Comparison of ENCODE assay signal across 8 cellular contexts in the genomic region with DNA sequence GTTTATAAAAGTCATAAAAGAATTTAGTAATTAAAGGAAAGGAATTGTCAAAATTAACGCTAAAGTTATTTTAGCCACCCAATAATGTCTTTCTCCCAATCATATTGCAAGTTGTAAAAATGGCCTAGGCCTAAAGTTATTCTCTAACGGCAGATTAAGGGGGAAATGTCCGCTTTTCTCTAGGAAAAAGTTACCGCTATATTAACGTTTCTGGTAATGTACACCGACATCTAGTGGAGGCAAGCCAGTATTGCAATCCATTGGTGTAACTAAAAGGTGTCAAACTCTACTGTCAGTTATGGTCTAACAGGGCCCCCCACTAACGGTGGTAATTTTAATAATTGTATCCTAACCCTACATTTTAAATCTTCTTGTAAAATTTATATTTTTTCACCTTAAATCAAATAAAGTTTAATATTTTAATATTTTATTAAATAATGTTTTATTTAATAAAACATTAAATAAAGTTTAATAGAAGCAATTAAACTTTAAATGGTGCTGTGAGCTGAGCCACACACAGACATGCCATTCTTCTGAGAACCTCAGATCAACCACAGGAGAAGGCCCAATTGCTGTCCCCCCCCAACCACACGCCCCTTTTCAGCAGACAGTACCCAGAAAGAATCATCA. TPM values are rescaled to one million over a fixed set of nuclear protein-coding genes. Genes with fewer than 3 reads are reported as not detected.
A peak's percentile ranks its signal among the peaks of the same experiment; 100 is the strongest.
DNase-seq lines count a peak whose midpoint lies in the region; ATAC-seq, FAIRE-seq and TF ChIP-seq lines count a peak whose summit lies in the region.

No MANE protein-coding gene starts in this region.

- peak; percentile 66 to 82 for TF ChIP-seq RAD21 in K562 (CRISPR knock-in tag; conservative IDR thresholded peaks at IDR 0.05 in 1 of 2, IDR thresholded peaks at IDR 0.05 in 1 of 2)

- H3K9me3 Mint-ChIP-seq in Calu3 (ENCODE audit: low read depth, unreplicated experiment): peaks cover 27% of the 10 kb centered on the region

- no peaks in the 10 kb centered on the region for H3K4me1 ChIP-seq in SJCRH30
- H3K4me1 ChIP-seq in K562 (replicated peaks in 1 of 2; ENCODE audit: control insufficient read depth in 2 of 2, insufficient read depth in 2 of 2, low read length in 2 of 2): peaks cover 12 to 23% of the 10 kb centered on the region in 2 experiments

- H3K4me1 Mint-ChIP-seq in Calu3 (ENCODE audit: low read depth, unreplicated experiment): no peaks in the 10 kb centered on the region

- H3K36me3 ChIP-seq in SJCRH30 (no peaks in the 10 kb centered on the region), K562 (ENCODE audit: control insufficient read depth, insufficient read depth, low read length) (no peaks in the 10 kb centered on the region)

- H3K27ac ChIP-seq in SJCRH30 (no peak overlapping the region), K562 (ENCODE audit: extremely low read depth, low read depth, low read length) (no peak overlapping the region)

- POLR2A ChIA-PET in K562 (lab: Yijun Ruan, JAX): interaction anchor here (1.2 kb wide), 1 partner anchor 15 kb away, joined by 4 read pairs; no protein-coding TSS in a partner anchor

- peak; percentile 80 for FAIRE-seq in K562 (lab: Jason Lieb, UNC)

- in situ Hi-C loops in KBM-7 (cut with MboI; ENCODE audit: low pct_unique_long_range_greater_than_20kb, low sequenced_read_pairs): no loop called here
- in situ Hi-C loops in K562 (cut with MboI): no loop called here

- BruUV-seq in Calu3 (replicated peaks; lab: Mats Ljungman, UMichigan): no TSS peak
- BruUV-seq in K562 (replicated peaks; lab: Mats Ljungman, UMichigan): no TSS peak

- H3K9ac ChIP-seq in K562 (ENCODE audit: insufficient read depth in 1 of 2, low read depth in 2 of 2, low read length in 2 of 2): no peak overlapping the region

- H3K4me3 ChIP-seq in SJCRH30 (no peak overlapping the region), K562 (no peak overlapping the region)

- H3K4me2 ChIP-seq in K562 (ENCODE audit: insufficient read depth, low read length): no peak overlapping the region

- DNase-seq in Calu3: peak; percentile 56
- peak; percentile 49 for DNase-seq in KBM-7
- peak; percentile 41 to 70 for DNase-seq in SJCRH30
- peak; percentile 33 to 76 (median 52) for DNase-seq in K562 (ENCODE audit: extremely low read depth in 1 of 4, low spot score in 3 of 4)
- no peak for DNase-seq in left lobe of liver (ENCODE audit: low spot score)
- peak; percentile 25 for DNase-seq in stimulated activated CD8-positive, alpha-beta memory T cell treated with anti-CD3 and anti-CD28 coated beads, Interleukin-4, amount 100 ng/mL, for 24 hours (ENCODE audit: low read depth)
- DNase-seq in cerebellar nuclear complex (lab: John Stamatoyannopoulos, UW): no peak
- no peak for DNase-seq in mesenteric fat pad (ENCODE audit: low spot score)

- TF ChIP-seq POLR2A in K562 (conservative IDR thresholded peaks at IDR 0.05): no peak

- H3K27me3 Mint-ChIP-seq in Calu3 (ENCODE audit: unreplicated experiment): no peaks in the 10 kb centered on the region

- H3K27me3 ChIP-seq in SJCRH30 (no peaks in the 10 kb centered on the region), K562 (ENCODE audit: control insufficient read depth in 2 of 2, insufficient read depth in 2 of 2, low read length in 2 of 2) (no peaks in the 10 kb centered on the region)

- CTCF ChIA-PET in Calu3 (lab: Charles Lee): no interaction called here
- CTCF ChIA-PET in K562 (lab: Yijun Ruan, JAX; ENCODE audit: low intra/inter-chr PET ratio): interaction anchor here (0.7 to 1.6 kb wide), 3 partner anchors 90 to 284 kb away, joined by 4 to 20 read pairs (median 8); no protein-coding TSS in a partner anchor

- no peaks in the 10 kb centered on the region for H3K9me1 ChIP-seq in K562 (ENCODE audit: control insufficient read depth, insufficient read depth, low read length)

- no peaks in the 10 kb centered on the region for H3K9me3 ChIP-seq in SJCRH30 (replicated peaks)
- H3K9me3 ChIP-seq in K562 (replicated peaks; ENCODE audit: control insufficient read depth, insufficient read depth, low read depth, low read length): peaks cover 5% of the 10 kb centered on the region; the same call in 1 of the 2 replicates

- no peaks in the 10 kb centered on the region for H3K36me3 Mint-ChIP-seq in Calu3 (ENCODE audit: insufficient read depth, unreplicated experiment)

- no peaks in the 10 kb centered on the region for H4K20me1 ChIP-seq in K562 (replicated peaks; ENCODE audit: control insufficient read depth, insufficient read depth, low read length)

- H2AFZ ChIP-seq in K562 (ENCODE audit: low read depth, low read length): peak overlapping the region; percentile 60; the same call in 1 of the 2 replicates

- H3K27ac Mint-ChIP-seq in Calu3 (ENCODE audit: unreplicated experiment): no peak overlapping the region

- intact Hi-C loops in Calu3 (cut with micrococcal nuclease; ENCODE audit: unreplicated experiment) (loop anchor here (1.0 kb wide), 1 partner anchor 284 kb away; no protein-coding TSS in a partner anchor), K562 (cut with micrococcal nuclease) (loop anchor here (1.0 to 5.0 kb wide), 3 partner anchors 38 to 273 kb away; a partner anchor contains a TSS)

- 14% methylated on average over 8 of the region's 8 CpGs for WGBS in K562 (ENCODE audit: insufficient coverage, low coverage, missing lambda C conversion rate)

- TF ChIP-seq CTCF in Calu3 (IDR thresholded peaks at IDR 0.05; ENCODE audit: unreplicated experiment) (peak; percentile 72), K562 (IDR thresholded peaks at IDR 0.05 in 2 of 3, conservative IDR thresholded peaks at IDR 0.05 in 1 of 3; ENCODE audit: insufficient read depth in 2 of 3, low read depth in 1 of 3, low read length in 3 of 3) (peak; percentile 74 to 88 (median 75))

- no peaks in the 10 kb centered on the region for H3K79me2 ChIP-seq in K562 (ENCODE audit: control insufficient read depth, insufficient read depth, low read length)

- peak; percentile 63 for ATAC-seq in K562
- ATAC-seq in left lobe of liver: peak; percentile 47

- TF ChIP-seq EP300 in K562 (IDR thresholded peaks at IDR 0.05; ENCODE audit: low read length): no peak

- no peak overlapping the region for H3K4me3 Mint-ChIP-seq in Calu3 (ENCODE audit: low read depth, unreplicated experiment)

RNA-seq across cellular contexts. Expression of a gene that starts 35.9 kb away (rescaled TPM):
- total RNA-seq in Calu3 (2022): 13.5 and 14.9 TPM in 2 replicates
- total RNA-seq in SJCRH30 (2014; rRNA removed; shearing (Covaris generic)): 7.8 and 9.4 TPM in 2 replicates
- total RNA-seq in K562 (2011; cell fraction: chromatin; rRNA removed; ENCODE audit: low replicate concordance): 36.6 and 50.8 TPM in 2 replicates
- total RNA-seq in K562 (2011; cell fraction: nucleolus; rRNA removed): 38.4 and 42.0 TPM in 2 replicates
- total RNA-seq in K562 (2011; cell fraction: nucleoplasm; rRNA removed): 46.0 and 64.3 TPM in 2 replicates
- total RNA-seq in K562 (2014; rRNA removed): 5.8 and 10.2 TPM in 2 replicates
- total RNA-seq in K562 (2014; rRNA removed; fragmentation: Illumina TruSeq; extraction: Trizol): 12.2 and 12.4 TPM in 2 replicates
- total RNA-seq in K562 (2015; rRNA removed; fragmentation: Illumina TruSeq; extraction: Trizol): 12.0 and 12.7 TPM in 2 replicates
- 11.8 and 15.3 TPM in 2 replicates for total RNA-seq in K562 (2021)
- 6.3 and 8.7 TPM in 2 replicates for polyA plus RNA-seq in K562 (2011; rRNA removed)
- polyA plus RNA-seq in K562 (2011; cell fraction: cytosol; rRNA removed): 5.4 and 10.7 TPM in 2 replicates
- polyA plus RNA-seq in K562 (2011; cell fraction: nucleus; rRNA removed): 9.6 and 14.6 TPM in 2 replicates
- polyA plus RNA-seq in K562 (2012): 9.2 and 12.2 TPM in 2 replicates
- polyA plus RNA-seq in K562 (2014; fragmentation: Illumina TruSeq; extraction: Trizol): 15.3 and 15.9 TPM in 2 replicates
- polyA plus RNA-seq in K562 (2014; fragmentation: Nextera tagmentation; extraction: Ambion mirVana): 10 to 100 TPM; 10.3 to 10.6 TPM
- 13.5 and 13.7 TPM in 2 replicates for polyA plus RNA-seq in K562 (2014; rRNA removed)
- 14.5 and 17.0 TPM in 2 replicates for polyA minus RNA-seq in K562 (2011; rRNA and poly(A)+ RNA removed)
- polyA minus RNA-seq in K562 (2011; cell fraction: cytosol; rRNA and poly(A)+ RNA removed): 7.9 and 9.2 TPM in 2 replicates
- polyA minus RNA-seq in K562 (2011; cell fraction: nucleus; rRNA and poly(A)+ RNA removed): 20.9 and 22.8 TPM in 2 replicates
- total RNA-seq in left lobe of liver: 4.3 TPM
- 12.9 TPM for total RNA-seq in mesenteric fat pad

RNA-seq across cellular contexts. Expression of a gene that starts 42.8 kb away (rescaled TPM):
- total RNA-seq in Calu3 (2022) (1.5 and 1.7 TPM in 2 replicates), K562 (2014; rRNA removed) (1.4 and 3.8 TPM in 2 replicates), K562 (2014; rRNA removed; fragmentation: Illumina TruSeq; extraction: Trizol) (1.9 TPM in 2 replicates), K562 (2015; rRNA removed; fragmentation: Illumina TruSeq; extraction: Trizol) (1.7 and 1.8 TPM in 2 replicates), K562 (2021) (1.3 and 2.1 TPM in 2 replicates), left lobe of liver (1.2 TPM), mesenteric fat pad (3.1 TPM)
- total RNA-seq in SJCRH30 (2014; rRNA removed; shearing (Covaris generic)): 2.5 and 3.3 TPM in 2 replicates
- 3.2 and 5.2 TPM in 2 replicates for total RNA-seq in K562 (2011; cell fraction: chromatin; rRNA removed; ENCODE audit: low replicate concordance)
- total RNA-seq in K562 (2011; cell fraction: nucleolus; rRNA removed): 2.1 and 2.2 TPM in 2 replicates
- 1.0 and 2.5 TPM in 2 replicates for total RNA-seq in K562 (2011; cell fraction: nucleoplasm; rRNA removed)
- polyA plus RNA-seq in K562 (2011; rRNA removed) (2.6 and 3.3 TPM in 2 replicates), K562 (2014; fragmentation: Illumina TruSeq; extraction: Trizol) (1.6 TPM in 2 replicates), K562 (2014; fragmentation: Nextera tagmentation; extraction: Ambion mirVana) (under 1 TPM; 0.72 to 0.91 TPM), K562 (2014; rRNA removed) (1.3 and 1.6 TPM in 2 replicates)
- 1.1 and 1.5 TPM in 2 replicates for polyA plus RNA-seq in K562 (2011; cell fraction: cytosol; rRNA removed)
- polyA plus RNA-seq in K562 (2011; cell fraction: nucleus; rRNA removed): 1.7 and 2.8 TPM in 2 replicates
- 1.5 and 2.1 TPM in 2 replicates for polyA plus RNA-seq in K562 (2012)
- 2.6 and 3.8 TPM in 2 replicates for polyA minus RNA-seq in K562 (2011; rRNA and poly(A)+ RNA removed)
- not detected in 2 replicates for polyA minus RNA-seq in K562 (2011; cell fraction: cytosol; rRNA and poly(A)+ RNA removed)
- polyA minus RNA-seq in K562 (2011; cell fraction: nucleus; rRNA and poly(A)+ RNA removed): 1.3 and 1.7 TPM in 2 replicates

RNA-seq across cellular contexts. Expression of a gene that starts 53.6 kb away (rescaled TPM):
- total RNA-seq in Calu3 (2022) (2.3 and 3.8 TPM in 2 replicates), K562 (2014; rRNA removed) (2.2 and 2.5 TPM in 2 replicates), K562 (2014; rRNA removed; fragmentation: Illumina TruSeq; extraction: Trizol) (6.7 and 7.1 TPM in 2 replicates), K562 (2015; rRNA removed; fragmentation: Illumina TruSeq; extraction: Trizol) (4.7 and 5.1 TPM in 2 replicates), K562 (2021) (2.8 and 3.0 TPM in 2 replicates), left lobe of liver (1.1 TPM), mesenteric fat pad (4.6 TPM)
- total RNA-seq in SJCRH30 (2014; rRNA removed; shearing (Covaris generic)): 4.0 and 6.4 TPM in 2 replicates
- 11.5 and 17.9 TPM in 2 replicates for total RNA-seq in K562 (2011; cell fraction: chromatin; rRNA removed; ENCODE audit: low replicate concordance)
- total RNA-seq in K562 (2011; cell fraction: nucleolus; rRNA removed): 8.7 and 8.9 TPM in 2 replicates
- total RNA-seq in K562 (2011; cell fraction: nucleoplasm; rRNA removed): 10.6 and 13.4 TPM in 2 replicates
- polyA plus RNA-seq in K562 (2011; rRNA removed) (1.5 and 3.0 TPM in 2 replicates), K562 (2014; fragmentation: Illumina TruSeq; extraction: Trizol) (3.4 and 3.7 TPM in 2 replicates), K562 (2014; fragmentation: Nextera tagmentation; extraction: Ambion mirVana) (1 to 10 TPM in 1 of 2 experiments, under 1 TPM in 1; 0.92 to 1.9 TPM), K562 (2014; rRNA removed) (2.2 and 3.2 TPM in 2 replicates)
- 0.33 and 0.55 TPM in 2 replicates for polyA plus RNA-seq in K562 (2011; cell fraction: cytosol; rRNA removed)
- polyA plus RNA-seq in K562 (2011; cell fraction: nucleus; rRNA removed): 1.8 and 2.9 TPM in 2 replicates
- 2.0 and 2.1 TPM in 2 replicates for polyA plus RNA-seq in K562 (2012)
- polyA minus RNA-seq in K562 (2011; rRNA and poly(A)+ RNA removed): 5.5 and 6.6 TPM in 2 replicates
- polyA minus RNA-seq in K562 (2011; cell fraction: cytosol; rRNA and poly(A)+ RNA removed): 0.67 and 2.5 TPM in 2 replicates
- 6.6 and 10.8 TPM in 2 replicates for polyA minus RNA-seq in K562 (2011; cell fraction: nucleus; rRNA and poly(A)+ RNA removed)

Comparison
In these comparisons a context has a peak if more than half of its experiments do, and no peak if none do; other contexts are left out.
1. DNase-seq: peak in Calu3 (single experiment), KBM-7 (single experiment), SJCRH30 (2 of 2), K562 (4 of 4) and stimulated activated CD8-positive, alpha-beta memory T cell treated with anti-CD3 and anti-CD28 coated beads, Interleukin-4, amount 100 ng/mL, for 24 hours (single experiment); none in left lobe of liver (single experiment), cerebellar nuclear complex (0 of 2) and mesenteric fat pad (single experiment).